ENCODE assay signal across 14 cellular contexts in the genomic region with DNA sequence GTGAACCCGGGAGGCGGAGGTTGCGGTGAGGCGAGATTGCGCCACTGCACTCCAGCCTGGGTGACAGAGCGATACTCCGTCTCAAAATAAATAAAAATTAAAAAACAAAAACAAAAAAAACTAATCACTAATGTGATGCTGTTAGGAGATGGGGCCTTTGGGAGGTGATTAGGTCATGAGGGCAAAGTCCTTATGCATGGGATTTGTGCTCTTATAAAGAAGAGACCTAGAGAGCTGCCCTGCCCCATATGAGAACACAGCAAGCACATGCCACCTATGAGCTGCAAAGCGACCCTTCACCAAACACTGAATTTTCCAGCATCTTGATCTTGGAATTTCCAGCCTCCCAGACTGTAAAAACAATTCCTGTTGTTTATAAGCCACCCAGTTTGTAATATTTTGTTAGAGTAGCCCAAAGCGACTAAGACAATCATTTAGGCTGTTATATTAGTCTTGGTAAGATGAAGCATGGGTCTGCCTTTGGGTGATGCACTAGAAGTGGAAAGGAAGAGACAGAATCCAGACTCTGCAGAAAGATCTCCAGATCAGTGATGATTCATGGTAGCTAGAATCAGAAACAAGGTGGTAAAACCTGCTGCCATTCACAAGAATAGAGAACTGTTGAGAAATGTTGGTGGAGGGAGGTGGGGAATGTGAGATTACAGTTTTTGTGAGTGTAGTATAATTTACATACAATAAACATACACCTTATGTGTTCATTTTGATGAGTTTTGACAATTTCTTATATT. TPM values are rescaled to one million over a fixed set of nuclear protein-coding genes. Genes with fewer than 3 reads are reported as not detected.
"Had no signal": no experiment of that assay in that cellular context is flagged by ENCODE, and none has a peak within 500 bp of the region (broad histone marks: within the 10 kb centered on the region; RNA-seq: fewer than 3 reads in every experiment).

No MANE protein-coding gene starts in this region.

- ATAC-seq: activated CD4-positive, alpha-beta T cell treated with anti-CD3 and anti-CD28 coated beads for 36 hours; activated T-helper 17 cell treated with anti-CD3 and anti-CD28 coated beads, Interleukin-2, amount 50 U/mL, for 72 hours; body of pancreas; pancreas had no signal

- H3K4me1 ChIP-seq: body of pancreas, foreskin keratinocyte, pancreas, testis had no signal

- H3K27me3 ChIP-seq: body of pancreas, esophagus squamous epithelium, foreskin keratinocyte, pancreas, testis had no signal

- H3K9me3 ChIP-seq: body of pancreas, esophagus squamous epithelium, pancreas, testis had no signal

- H3K4me3 ChIP-seq: body of pancreas, esophagus squamous epithelium, pancreas, testis had no signal

- H3K36me3 ChIP-seq: pancreas had no signal

- FAIRE-seq: pancreas had no signal

- H3K27ac ChIP-seq: body of pancreas, foreskin keratinocyte, pancreas, testis, WERI-Rb-1 had no signal

- DNase-seq: activated CD4-positive, alpha-beta T cell treated with anti-CD3 and anti-CD28 coated beads for 36 hours; activated naive CD4-positive, alpha-beta T cell treated with anti-CD3 and anti-CD28 coated beads for 36 hours; dermis blood vessel endothelial cell; esophagus squamous epithelium; left colon; pancreas; stimulated activated CD4-positive, alpha-beta T cell treated with anti-CD3 and anti-CD28 coated beads, Interleukin-4, amount 100 ng/mL, for 1 hour; stimulated activated CD8-positive, alpha-beta memory T cell treated with anti-CD3 and anti-CD28 coated beads, Interleukin-4, amount 100 ng/mL, for 48 hours; T1000; testis; WERI-Rb-1 had no signal

RNA-seq across cellular contexts. Expression of a gene that starts 26.2 kb away (rescaled TPM):
- total RNA-seq: body of pancreas had no signal
- polyA plus RNA-seq: foreskin keratinocyte had no signal
